In the genomic region with DNA sequence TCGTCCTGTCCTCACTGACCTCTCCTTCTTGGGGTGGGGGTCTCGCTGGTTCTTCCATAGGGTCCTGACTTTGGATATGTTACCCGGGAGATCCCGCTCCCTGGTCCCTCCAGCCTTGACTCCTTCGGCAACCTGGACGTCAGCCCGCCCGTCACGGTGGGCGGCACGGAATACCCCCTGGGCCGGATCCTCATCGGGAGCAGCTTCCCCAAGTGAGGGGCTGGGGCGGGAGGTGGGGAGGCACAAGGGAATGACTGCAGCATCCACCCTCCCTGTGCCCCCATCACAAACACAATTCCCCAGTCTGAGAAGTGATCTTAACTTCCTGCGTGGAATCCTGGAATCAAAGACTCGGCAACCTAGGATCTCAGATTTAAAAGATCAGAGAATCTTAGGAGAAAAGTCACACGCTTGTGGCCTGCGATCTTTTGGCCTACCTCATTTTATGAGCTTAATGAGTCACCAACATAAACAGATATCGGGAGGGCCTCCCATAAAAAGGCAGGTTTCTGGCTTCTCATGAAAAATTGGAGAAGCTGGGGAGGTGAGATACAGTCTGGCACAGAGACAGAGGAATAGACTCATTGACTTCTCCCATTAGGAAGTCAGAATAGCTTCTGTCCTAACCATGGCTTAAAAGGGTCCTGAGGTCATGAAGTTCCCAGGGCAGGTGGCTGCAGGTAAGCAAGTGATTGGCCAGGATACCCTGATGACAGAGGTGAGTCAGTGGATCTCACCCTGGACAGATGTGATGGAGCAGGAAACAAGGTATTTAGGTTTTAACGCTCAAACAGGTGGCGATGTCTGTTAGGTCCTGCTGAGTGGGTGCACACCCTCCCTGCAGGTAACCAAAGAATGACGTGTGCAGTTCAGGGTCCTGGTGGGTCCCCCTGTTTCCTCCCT, we compare ENCODE assay signal across 1 cellular context.
TF ChIP-seq lines count a peak whose summit lies in the region.

No MANE protein-coding gene starts in this region.

TF ChIP-seq in H1, 55 proteins besides CTCF, POLR2A, EP300 and RAD21:
- TF ChIP-seq MAFK (IDR thresholded peaks at IDR 0.05; ENCODE audit: low read depth, low read length) (no peak), KDM4A (IDR thresholded peaks at IDR 0.05; ENCODE audit: low read depth, low read length, severe bottlenecking) (no peak), GABPA (IDR thresholded peaks at IDR 0.05; ENCODE audit: borderline replicate concordance, insufficient read depth, low read length) (no peak), CBX8 (IDR thresholded peaks at IDR 0.05; ENCODE audit: borderline replicate concordance, low read depth, low read length) (no peak), ZNF274 (IDR thresholded peaks at IDR 0.05; ENCODE audit: borderline replicate concordance, extremely low read depth, low read length) (no peak), SP4 (IDR thresholded peaks at IDR 0.05; ENCODE audit: low read length) (no peak), CTBP2 (IDR thresholded peaks at IDR 0.05; ENCODE audit: borderline replicate concordance, insufficient read depth, insufficient read length, low read length) (no peak), ATF3 (IDR thresholded peaks at IDR 0.05; ENCODE audit: insufficient read depth, low read depth, low read length) (no peak), RNF2 (IDR thresholded peaks at IDR 0.05; ENCODE audit: borderline replicate concordance, low read depth, low read length, missing control alignments, poor library complexity, severe bottlenecking) (no peak), FOSL1 (IDR thresholded peaks at IDR 0.05; ENCODE audit: insufficient read depth, low read depth, low read length) (no peak), HDAC6 (IDR thresholded peaks at IDR 0.05; ENCODE audit: low read depth, low read length) (no peak), RFX5 (IDR thresholded peaks at IDR 0.05; ENCODE audit: borderline replicate concordance, low read depth, low read length) (no peak), TAF7 (optimal IDR thresholded peaks at IDR 0.05; ENCODE audit: borderline replicate concordance, low read depth, low read length) (no peak), POLR2AphosphoS5 (IDR thresholded peaks at IDR 0.05; ENCODE audit: low read depth, low read length) (no peak)
